9 cellular contexts compared by ENCODE assay signal in the genomic region with DNA sequence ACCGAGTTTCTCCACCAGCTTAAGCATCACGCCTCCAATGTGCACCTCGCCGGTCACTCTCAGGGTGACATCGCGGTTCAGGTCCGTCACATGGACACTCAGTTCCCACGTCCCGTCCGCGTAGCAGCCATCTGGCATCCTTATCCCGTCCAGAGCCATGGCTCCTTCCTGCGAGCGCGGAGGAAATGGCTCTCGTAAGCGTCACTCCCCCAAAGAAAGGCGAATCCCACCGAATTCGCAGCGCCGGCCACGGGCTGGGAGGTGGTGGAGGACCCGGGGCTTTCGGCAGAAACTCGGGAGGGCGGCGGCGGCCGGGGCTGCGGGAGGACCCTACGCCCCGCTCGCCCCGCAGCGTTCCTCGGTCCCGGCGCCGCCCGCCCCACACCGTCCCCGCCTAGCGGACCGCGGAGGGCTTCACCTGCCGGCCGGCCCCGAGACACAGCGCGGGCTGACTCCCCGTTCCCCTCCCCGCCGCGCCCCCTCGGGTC. TPM values are rescaled to one million over a fixed set of nuclear protein-coding genes. Genes with fewer than 3 reads are reported as not detected.
A peak's percentile ranks its signal among the peaks of the same experiment; 100 is the strongest.
DNase-seq lines count a peak whose midpoint lies in the region; FAIRE-seq and TF ChIP-seq lines count a peak whose summit lies in the region.
"Had no signal": no experiment of that assay in that cellular context is flagged by ENCODE, and none has a peak within 500 bp of the region (broad histone marks: within the 10 kb centered on the region; RNA-seq: fewer than 3 reads in every experiment).

No MANE protein-coding gene starts in this region.

- DNase-seq in activated CD4-positive, alpha-beta T cell treated with anti-CD3 and anti-CD28 coated beads for 4 hours, result peak; percentile 5 to 7
- DNase-seq in activated CD4-positive, alpha-beta T cell treated with anti-CD3 and anti-CD28 coated beads for 1 hour, result no peak
- peak; percentile 15 for DNase-seq in UCSD-AML1 (lab: John Stamatoyannopoulos, UW; ENCODE audit: unreplicated experiment)
- DNase-seq in dermis blood vessel endothelial cell, result peak; percentile 71
- DNase-seq in lower leg skin (ENCODE audit: low spot score in 2 of 2), result peak; percentile 56 to 92
- no peak for DNase-seq in GM12892 (ENCODE audit: insufficient read length)

- TF ChIP-seq CTCF in lower leg skin (IDR thresholded peaks at IDR 0.05), result no peak

- H3K27me3 Mint-ChIP-seq in stimulated activated naive CD8-positive, alpha-beta T cell treated with anti-CD3 and anti-CD28 coated beads, Interleukin-15, Interleukin-2, amounts not matched to agents 100 ng/mL and 50 ng/mL, for 24 hours, result peaks cover 62% of the 10 kb centered on the region

- no peaks in the 10 kb centered on the region for H3K9me3 ChIP-seq in HUES6 (ENCODE audit: control insufficient read depth, insufficient read depth, low read depth, low read length)

- WGBS in lower leg skin, 2 donors, result 1% methylated on average over 31 to 32 of the region's 56 CpGs

- peak overlapping the region; percentile 63 for H3K27ac Mint-ChIP-seq in stimulated activated naive CD8-positive, alpha-beta T cell treated with anti-CD3 and anti-CD28 coated beads, Interleukin-15, Interleukin-2, amounts not matched to agents 100 ng/mL and 50 ng/mL, for 24 hours

- no peaks in the 10 kb centered on the region for H3K9me3 Mint-ChIP-seq in stimulated activated naive CD8-positive, alpha-beta T cell treated with anti-CD3 and anti-CD28 coated beads, Interleukin-15, Interleukin-2, amounts not matched to agents 100 ng/mL and 50 ng/mL, for 24 hours

- H3K4me3 Mint-ChIP-seq in stimulated activated naive CD8-positive, alpha-beta T cell treated with anti-CD3 and anti-CD28 coated beads, Interleukin-15, Interleukin-2, amounts not matched to agents 100 ng/mL and 50 ng/mL, for 24 hours, result peak overlapping the region; percentile 87

- TF ChIP-seq POLR2A in lower leg skin (IDR thresholded peaks at IDR 0.05) (no peak), GM12892 (IDR thresholded peaks at IDR 0.05; ENCODE audit: low read depth, low read length) (no peak)

- H3K4me3 ChIP-seq in HUES6 (ENCODE audit: low read depth, low read length) (peak overlapping the region; percentile 81), lower leg skin (ENCODE audit: low read depth, poor library complexity, severe bottlenecking) (peak overlapping the region; percentile 82)

- peaks cover 42% of the 10 kb centered on the region for H3K4me1 ChIP-seq in HUES6 (ENCODE audit: control insufficient read depth, insufficient read depth, low read length)

- H3K27ac ChIP-seq in HUES6 (ENCODE audit: low read depth, low read length), result peak overlapping the region; percentile 22; the same call in 1 of the 2 replicates

- intact Hi-C loops in lower leg skin (cut with DNase I; ENCODE audit: low total_unique reads), result no loop called here

- FAIRE-seq in GM12892 (lab: Jason Lieb, UNC), result no peak
- FAIRE-seq: GM18507 had no signal

- H3K9ac ChIP-seq in HUES6 (ENCODE audit: low read length), result peak overlapping the region; percentile 82

- H3K36me3 ChIP-seq in HUES6 (ENCODE audit: control insufficient read depth, insufficient read depth, low read length), result peaks cover 15% of the 10 kb centered on the region

- H3K36me3 Mint-ChIP-seq in stimulated activated naive CD8-positive, alpha-beta T cell treated with anti-CD3 and anti-CD28 coated beads, Interleukin-15, Interleukin-2, amounts not matched to agents 100 ng/mL and 50 ng/mL, for 24 hours (ENCODE audit: low read depth), result peaks cover 5% of the 10 kb centered on the region

- H3K4me1 Mint-ChIP-seq in stimulated activated naive CD8-positive, alpha-beta T cell treated with anti-CD3 and anti-CD28 coated beads, Interleukin-15, Interleukin-2, amounts not matched to agents 100 ng/mL and 50 ng/mL, for 24 hours (ENCODE audit: low read depth), result peaks cover 21% of the 10 kb centered on the region

- no peaks in the 10 kb centered on the region for H3K27me3 ChIP-seq in HUES6 (ENCODE audit: control insufficient read depth, insufficient read depth, low read length)

RNA-seq across cellular contexts. Expression of a gene that starts 0.4 kb away (rescaled TPM):
- total RNA-seq in dermis blood vessel endothelial cell (84.2 and 102 TPM in 2 replicates), lower leg skin (10 to 100 TPM in 3 of 4 donors, 1 to 10 TPM in 1; 8.4 to 27.0 (median 15.1) TPM)
- polyA plus RNA-seq in GM12892 (2012; ENCODE audit: missing spikeins), result 23.4 TPM

Comparison
In these comparisons a context has a peak if more than half of its experiments do, and no peak if none do; other contexts are left out.
1. DNase-seq: peak in activated CD4-positive, alpha-beta T cell treated with anti-CD3 and anti-CD28 coated beads for 4 hours (2 of 2), UCSD-AML1 (single experiment), dermis blood vessel endothelial cell (single experiment) and lower leg skin (2 of 2); none in activated CD4-positive, alpha-beta T cell treated with anti-CD3 and anti-CD28 coated beads for 1 hour (single experiment) and GM12892 (single experiment).